19 cellular contexts compared by ENCODE assay signal in genomic region chr3:193974147-193974546, GRCh38.
DNase-seq lines count a peak whose midpoint lies in the region; ATAC-seq and TF ChIP-seq lines count a peak whose summit lies in the region.
"Had no signal": no experiment of that assay in that cellular context is flagged by ENCODE, and none has a peak within 500 bp of the region (broad histone marks: within the 10 kb centered on the region; RNA-seq: fewer than 3 reads in every experiment).

No MANE protein-coding gene starts in this region.

- H3K36me3 ChIP-seq in HUES6 (ENCODE audit: control insufficient read depth, insufficient read depth, low read length), result no peaks in the 10 kb centered on the region
- H3K36me3 ChIP-seq in ectodermal cell (ENCODE audit: control insufficient read depth, insufficient read depth, low read length), result no peaks in the 10 kb centered on the region
- no peaks in the 10 kb centered on the region for H3K36me3 ChIP-seq in mesodermal cell (ENCODE audit: control insufficient read depth, insufficient read depth, low read length)
- H3K36me3 ChIP-seq: Peyer's patch, upper lobe of left lung had no signal

- WGBS in ectodermal cell, 2 experiments, result 39 to 48% methylated on average over 7 of the region's 7 CpGs
- 55 to 63% methylated on average over 3 to 6 of the region's 7 CpGs for WGBS in mesodermal cell (ENCODE audit: insufficient coverage in 2 of 2), 2 experiments

- TF ChIP-seq CTCF in AG04449 (IDR thresholded peaks at IDR 0.05; ENCODE audit: insufficient read depth, low read length, missing control alignments), result no peak

- H3K4me3 ChIP-seq in AG04449 (ENCODE audit: low read depth, low read length) (no peak overlapping the region), HUES6 (ENCODE audit: low read depth, low read length) (no peak overlapping the region), ectodermal cell (ENCODE audit: insufficient read depth, low read depth, low read length) (no peak overlapping the region), mesodermal cell (ENCODE audit: extremely low read depth, insufficient read depth, low read length, poor library complexity, severe bottlenecking) (no peak overlapping the region)
- H3K4me3 ChIP-seq: Peyer's patch, upper lobe of left lung had no signal

- H3K27ac ChIP-seq in HUES6 (ENCODE audit: low read depth, low read length) (peak overlapping the region; percentile 21; the same call in 1 of the 2 replicates), ectodermal cell (ENCODE audit: insufficient read depth, low read depth, low read length, poor library complexity, severe bottlenecking) (peak overlapping the region; percentile 93), mesodermal cell (ENCODE audit: low read depth, low read length, severe bottlenecking) (peak overlapping the region; percentile 94)
- H3K27ac ChIP-seq: Peyer's patch had no signal

- POLR2A ChIA-PET in AG04449 (lab: Yijun Ruan, JAX), result no interaction called here

- H3K4me1 ChIP-seq in HUES6 (ENCODE audit: control insufficient read depth, insufficient read depth, low read length) (peaks cover 41% of the 10 kb centered on the region), ectodermal cell (ENCODE audit: control insufficient read depth, insufficient read depth, low read length) (peaks cover 51% of the 10 kb centered on the region), mesodermal cell (ENCODE audit: control insufficient read depth, insufficient read depth, low read length, poor library complexity, severe bottlenecking) (peaks cover 49% of the 10 kb centered on the region)

- H3K27me3 ChIP-seq in HUES6 (ENCODE audit: control insufficient read depth, insufficient read depth, low read length) (peaks cover 10% of the 10 kb centered on the region; the same call in 1 of the 2 replicates), ectodermal cell (ENCODE audit: control insufficient read depth, insufficient read depth, low read length, poor library complexity, severe bottlenecking) (peaks cover 3% of the 10 kb centered on the region)
- H3K27me3 ChIP-seq: Peyer's patch, upper lobe of left lung had no signal

- peak; percentile 9 for DNase-seq in AG04449 (ENCODE audit: low read depth, low spot score)
- no peak for DNase-seq in NCI-H345 (lab: John Stamatoyannopoulos, UW)
- DNase-seq in activated naive CD4-positive, alpha-beta T cell (lab: John Stamatoyannopoulos, UW), result no peak
- DNase-seq: activated CD4-positive, CD25-positive, alpha-beta regulatory T cell treated with anti-CD3 and anti-CD28 coated beads, Interleukin-2, amount 50 U/mL, for 72 hours; activated CD8-positive, alpha-beta memory T cell treated with anti-CD3 and anti-CD28 coated beads, Interleukin-2, amount 50 U/mL, for 4 hours; activated naive CD4-positive, alpha-beta T cell treated with Interleukin-2 at 50 U/mL for 16 hours; left cardiac atrium; MM.1S; naive thymus-derived CD8-positive, alpha-beta T cell; NCI-H2029; Peyer's patch; stimulated activated CD4-positive, alpha-beta T cell treated with anti-CD3 and anti-CD28 coated beads, Interleukin-4, amount 100 ng/mL, for 1 hour; T-helper 1 cell had no signal

- H3K9me3 ChIP-seq in HUES6 (ENCODE audit: control insufficient read depth, insufficient read depth, low read depth, low read length) (no peaks in the 10 kb centered on the region), ectodermal cell (ENCODE audit: control insufficient read depth, low read length) (no peaks in the 10 kb centered on the region), mesodermal cell (ENCODE audit: control insufficient read depth, low read length) (no peaks in the 10 kb centered on the region)
- H3K9me3 ChIP-seq: Peyer's patch, upper lobe of left lung had no signal

- no peak for ATAC-seq in GM19467 (IDR thresholded peaks at IDR 0.05; ENCODE audit: unreplicated experiment)
- ATAC-seq in GM19351 (IDR thresholded peaks at IDR 0.05; ENCODE audit: unreplicated experiment), result no peak
- ATAC-seq: naive thymus-derived CD8-positive, alpha-beta T cell had no signal

- CTCF ChIA-PET in AG04449 (lab: Yijun Ruan, JAX), result no interaction called here

- no peak overlapping the region for H3K9ac ChIP-seq in HUES6 (ENCODE audit: low read length)

Comparison
In these comparisons a context has a peak if more than half of its experiments do, and no peak if none do; other contexts are left out.
1. H3K27ac ChIP-seq: peak in every context shown above with its lines; median percentile 94 in mesodermal cell; 93 in ectodermal cell; 21 in HUES6.